In genomic region chr20:10433623-10434466, GRCh38 we compare ENCODE assay signal across 8 cellular contexts. TPM values are rescaled to one million over a fixed set of nuclear protein-coding genes. Genes with fewer than 3 reads are reported as not detected.
DNase-seq lines count a peak whose midpoint lies in the region; ATAC-seq and TF ChIP-seq lines count a peak whose summit lies in the region.

Gene MKKS, minus strand, starts transcription at chr20:10434222. Its CDS starts 20,708 bp downstream, at chr20:10413514.

- no peaks in the 10 kb centered on the region for H3K9me3 ChIP-seq in esophagus squamous epithelium
- H3K9me3 ChIP-seq in naive thymus-derived CD4-positive, alpha-beta T cell (ENCODE audit: control insufficient read depth in 2 of 3, low read length in 3 of 3) = no peaks in the 10 kb centered on the region

- intact Hi-C loops in esophagus squamous epithelium (cut with DNase I) = no loop called here
- intact Hi-C loops in naive thymus-derived CD4-positive, alpha-beta T cell (cut with micrococcal nuclease) = loop anchor here (1.0 to 5.0 kb wide), 8 partner anchors 13 to 1458 kb away; no protein-coding TSS in a partner anchor

- H3K4me1 ChIP-seq in esophagus squamous epithelium = peaks cover 12 to 66% (median 27%) of the 10 kb centered on the region in 3 donors
- H3K4me1 ChIP-seq in naive thymus-derived CD4-positive, alpha-beta T cell (ENCODE audit: control insufficient read depth in 2 of 2, insufficient read depth in 2 of 2, low read length in 2 of 2) = peaks cover 0 to 4% of the 10 kb centered on the region in 2 donors

- DNase-seq in DMS53 (lab: John Stamatoyannopoulos, UW) = peak; percentile 98
- DNase-seq in Jurkat, Clone E6-1 (ENCODE audit: low read depth, low spot score) = peak; percentile 87
- DNase-seq in activated T-cell treated with anti-CD3 and anti-CD28 coated beads, Interleukin-2, amount 50 U/mL, for 72 hours = peak; percentile 87 to 89
- DNase-seq in esophagus squamous epithelium (lab: John Stamatoyannopoulos, UW) = peak; percentile 48
- peak; percentile 77 to 91 (median 86) for DNase-seq in naive thymus-derived CD4-positive, alpha-beta T cell

- POLR2A ChIA-PET in naive thymus-derived CD4-positive, alpha-beta T cell (lab: Charles Lee) = interaction anchor here (1.2 to 1.7 kb wide), 7 partner anchors 9 to 399 kb away, joined by 3 to 9 read pairs (median 4); partner anchors contain the start of gene ANKEF1

- H3K27me3 ChIP-seq in esophagus squamous epithelium = no peaks in the 10 kb centered on the region
- no peaks in the 10 kb centered on the region for H3K27me3 ChIP-seq in naive thymus-derived CD4-positive, alpha-beta T cell (ENCODE audit: control insufficient read depth in 2 of 2, insufficient read depth in 2 of 2, low read length in 2 of 2)

- peak; percentile 45 for ATAC-seq in GM21619 (IDR thresholded peaks at IDR 0.05; ENCODE audit: unreplicated experiment)
- peak; percentile 73 to 80 for ATAC-seq in activated T-cell treated with anti-CD3 and anti-CD28 coated beads, Interleukin-2, amount 50 U/mL, for 72 hours (replicated peaks in 1 of 2)
- peak; percentile 84 for ATAC-seq in naive thymus-derived CD4-positive, alpha-beta T cell
- peak; percentile 83 for ATAC-seq in stimulated activated memory B cell treated with anti-CD40 and anti-IgM and Interleukin-4, amounts not matched to agents 10 μg/mL and 1 μg/mL and 100 μg/mL, for 72 hours

- peaks cover 66% of the 10 kb centered on the region for H3K4me1 Mint-ChIP-seq in activated T-cell treated with anti-CD3 and anti-CD28 coated beads, Interleukin-2, amount 50 U/mL, for 72 hours (ENCODE audit: low read depth)
- H3K4me1 Mint-ChIP-seq in naive thymus-derived CD4-positive, alpha-beta T cell = peaks cover 36 to 70% (median 57%) of the 10 kb centered on the region in 7 donors
- peaks cover 46% of the 10 kb centered on the region for H3K4me1 Mint-ChIP-seq in stimulated activated memory B cell treated with anti-CD40 and anti-IgM and Interleukin-4, amounts not matched to agents 10 μg/mL and 1 μg/mL and 100 μg/mL, for 72 hours

- H3K27me3 Mint-ChIP-seq in activated T-cell treated with anti-CD3 and anti-CD28 coated beads, Interleukin-2, amount 50 U/mL, for 72 hours (ENCODE audit: low read depth) = no peaks in the 10 kb centered on the region
- no peaks in the 10 kb centered on the region for H3K27me3 Mint-ChIP-seq in naive thymus-derived CD4-positive, alpha-beta T cell
- no peaks in the 10 kb centered on the region for H3K27me3 Mint-ChIP-seq in stimulated activated memory B cell treated with anti-CD40 and anti-IgM and Interleukin-4, amounts not matched to agents 10 μg/mL and 1 μg/mL and 100 μg/mL, for 72 hours

- peak within 1 kb of the TSS; percentile 81 to 91 for H3K4me3 Mint-ChIP-seq in activated T-cell treated with anti-CD3 and anti-CD28 coated beads, Interleukin-2, amount 50 U/mL, for 72 hours
- H3K4me3 Mint-ChIP-seq in naive thymus-derived CD4-positive, alpha-beta T cell = peak within 1 kb of the TSS; percentile 89 to 99 (median 96)
- H3K4me3 Mint-ChIP-seq in stimulated activated memory B cell treated with anti-CD40 and anti-IgM and Interleukin-4, amounts not matched to agents 10 μg/mL and 1 μg/mL and 100 μg/mL, for 72 hours = peak within 1 kb of the TSS; percentile 87

- H3K9me3 Mint-ChIP-seq in activated T-cell treated with anti-CD3 and anti-CD28 coated beads, Interleukin-2, amount 50 U/mL, for 72 hours = no peaks in the 10 kb centered on the region
- no peaks in the 10 kb centered on the region for H3K9me3 Mint-ChIP-seq in naive thymus-derived CD4-positive, alpha-beta T cell
- no peaks in the 10 kb centered on the region for H3K9me3 Mint-ChIP-seq in stimulated activated memory B cell treated with anti-CD40 and anti-IgM and Interleukin-4, amounts not matched to agents 10 μg/mL and 1 μg/mL and 100 μg/mL, for 72 hours

- WGBS in esophagus squamous epithelium, 2 donors = 0 to 1% methylated on average over 9 to 17 of the region's 73 CpGs

- CTCF ChIA-PET in naive thymus-derived CD4-positive, alpha-beta T cell (lab: Charles Lee) = interaction anchor here (1.2 to 2.3 kb wide), 2 partner anchors 7 to 9 kb away, joined by 3 to 7 read pairs; no protein-coding TSS in a partner anchor

- H3K27ac ChIP-seq in esophagus squamous epithelium = peak within 1 kb of the TSS; percentile 91 to 97 (median 94)
- H3K27ac ChIP-seq in naive thymus-derived CD4-positive, alpha-beta T cell (ENCODE audit: low read depth, low read length) = peak within 1 kb of the TSS; percentile 82

- no peaks in the 10 kb centered on the region for H3K36me3 Mint-ChIP-seq in activated T-cell treated with anti-CD3 and anti-CD28 coated beads, Interleukin-2, amount 50 U/mL, for 72 hours (ENCODE audit: insufficient read depth in 2 of 2)
- peaks cover 0 to 2% (median 0%) of the 10 kb centered on the region in 5 donors for H3K36me3 Mint-ChIP-seq in naive thymus-derived CD4-positive, alpha-beta T cell
- no peaks in the 10 kb centered on the region for H3K36me3 Mint-ChIP-seq in stimulated activated memory B cell treated with anti-CD40 and anti-IgM and Interleukin-4, amounts not matched to agents 10 μg/mL and 1 μg/mL and 100 μg/mL, for 72 hours

- peak within 1 kb of the TSS; percentile 63 for H3K4me3 ChIP-seq in Jurkat, Clone E6-1 (ENCODE audit: low read length)
- peak within 1 kb of the TSS; percentile 72 to 91 (median 84) for H3K4me3 ChIP-seq in esophagus squamous epithelium
- H3K4me3 ChIP-seq in naive thymus-derived CD4-positive, alpha-beta T cell (ENCODE audit: low read length) = peak within 1 kb of the TSS; percentile 99

- TF ChIP-seq CTCF in esophagus squamous epithelium (IDR thresholded peaks at IDR 0.05) = no peak

- no peaks in the 10 kb centered on the region for H3K36me3 ChIP-seq in esophagus squamous epithelium
- no peaks in the 10 kb centered on the region for H3K36me3 ChIP-seq in naive thymus-derived CD4-positive, alpha-beta T cell (ENCODE audit: control insufficient read depth in 2 of 3, insufficient read depth in 3 of 3, low read length in 3 of 3)

- peak within 1 kb of the TSS; percentile 82 for H3K27ac Mint-ChIP-seq in activated T-cell treated with anti-CD3 and anti-CD28 coated beads, Interleukin-2, amount 50 U/mL, for 72 hours
- H3K27ac Mint-ChIP-seq in naive thymus-derived CD4-positive, alpha-beta T cell = peak within 1 kb of the TSS; percentile 90 to 99 (median 97)
- H3K27ac Mint-ChIP-seq in stimulated activated memory B cell treated with anti-CD40 and anti-IgM and Interleukin-4, amounts not matched to agents 10 μg/mL and 1 μg/mL and 100 μg/mL, for 72 hours = peak within 1 kb of the TSS; percentile 97

- peak in 3 of 4 donors; percentile 33 to 61 (median 35) for TF ChIP-seq POLR2A in esophagus squamous epithelium (IDR thresholded peaks at IDR 0.05)

TF ChIP-seq in PFSK-1, 5 proteins besides CTCF, POLR2A, EP300 and RAD21:
- TF ChIP-seq POLR2AphosphoS5 (IDR thresholded peaks at IDR 0.05; ENCODE audit: low read depth, low read length) (peak; percentile 42), SIN3A (IDR thresholded peaks at IDR 0.05; ENCODE audit: borderline replicate concordance, insufficient read depth, low read length) (no peak), TAF1 (IDR thresholded peaks at IDR 0.05; ENCODE audit: borderline replicate concordance, insufficient read depth, low read length) (no peak)
- TF ChIP-seq, protein P1, sequence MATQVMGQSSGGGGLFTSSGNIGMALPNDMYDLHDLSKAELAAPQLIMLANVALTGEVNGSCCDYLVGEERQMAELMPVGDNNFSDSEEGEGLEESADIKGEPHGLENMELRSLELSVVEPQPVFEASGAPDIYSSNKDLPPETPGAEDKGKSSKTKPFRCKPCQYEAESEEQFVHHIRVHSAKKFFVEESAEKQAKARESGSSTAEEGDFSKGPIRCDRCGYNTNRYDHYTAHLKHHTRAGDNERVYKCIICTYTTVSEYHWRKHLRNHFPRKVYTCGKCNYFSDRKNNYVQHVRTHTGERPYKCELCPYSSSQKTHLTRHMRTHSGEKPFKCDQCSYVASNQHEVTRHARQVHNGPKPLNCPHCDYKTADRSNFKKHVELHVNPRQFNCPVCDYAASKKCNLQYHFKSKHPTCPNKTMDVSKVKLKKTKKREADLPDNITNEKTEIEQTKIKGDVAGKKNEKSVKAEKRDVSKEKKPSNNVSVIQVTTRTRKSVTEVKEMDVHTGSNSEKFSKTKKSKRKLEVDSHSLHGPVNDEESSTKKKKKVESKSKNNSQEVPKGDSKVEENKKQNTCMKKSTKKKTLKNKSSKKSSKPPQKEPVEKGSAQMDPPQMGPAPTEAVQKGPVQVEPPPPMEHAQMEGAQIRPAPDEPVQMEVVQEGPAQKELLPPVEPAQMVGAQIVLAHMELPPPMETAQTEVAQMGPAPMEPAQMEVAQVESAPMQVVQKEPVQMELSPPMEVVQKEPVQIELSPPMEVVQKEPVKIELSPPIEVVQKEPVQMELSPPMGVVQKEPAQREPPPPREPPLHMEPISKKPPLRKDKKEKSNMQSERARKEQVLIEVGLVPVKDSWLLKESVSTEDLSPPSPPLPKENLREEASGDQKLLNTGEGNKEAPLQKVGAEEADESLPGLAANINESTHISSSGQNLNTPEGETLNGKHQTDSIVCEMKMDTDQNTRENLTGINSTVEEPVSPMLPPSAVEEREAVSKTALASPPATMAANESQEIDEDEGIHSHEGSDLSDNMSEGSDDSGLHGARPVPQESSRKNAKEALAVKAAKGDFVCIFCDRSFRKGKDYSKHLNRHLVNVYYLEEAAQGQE (IDR thresholded peaks at IDR 0.05; ENCODE audit: insufficient read depth in 1 of 2, low read depth in 2 of 2, low read length in 2 of 2) = no peak
TF ChIP-seq in PFSK-1: peak in this region for 1.

RNA-seq across cellular contexts. Expression of gene MKKS, which starts in this region (rescaled TPM):
- 15.2 TPM for polyA plus RNA-seq in Jurkat, Clone E6-1 (2012; ENCODE audit: insufficient read depth, insufficient read length)
- 13.6 TPM for polyA plus RNA-seq in PFSK-1 (2012; ENCODE audit: insufficient read length, low read depth)
- total RNA-seq in activated T-cell treated with anti-CD3 and anti-CD28 coated beads, Interleukin-2, amount 50 U/mL, for 72 hours = 1 to 10 TPM; 7.7 to 9.0 TPM
- 10 to 100 TPM in 3 of 4 donors, 1 to 10 TPM in 1; 4.7 to 15.4 (median 12.9) TPM for total RNA-seq in esophagus squamous epithelium
- 10 to 100 TPM in 2 of 5 experiments, 1 to 10 TPM in 3; 4.5 to 16.5 (median 9.8) TPM for total RNA-seq in naive thymus-derived CD4-positive, alpha-beta T cell
- 10 to 100 TPM; 36.4 to 38.6 TPM for polyA plus RNA-seq in naive thymus-derived CD4-positive, alpha-beta T cell

Comparison
In these comparisons a context has a peak if more than half of its experiments do, and no peak if none do; other contexts are left out.
1. Peak in every context shown above with its lines: DNase-seq, ATAC-seq, H3K4me3 ChIP-seq and H3K27ac ChIP-seq.
2. DNase-seq: peak in every context shown above with its lines; median percentile 98 in DMS53; 88 in activated T-cell treated with anti-CD3 and anti-CD28 coated beads, Interleukin-2, amount 50 U/mL, for 72 hours; 87 in Jurkat, Clone E6-1; 86 in naive thymus-derived CD4-positive, alpha-beta T cell; 48 in esophagus squamous epithelium.